ENCODE assay signal across 8 cellular contexts in genomic region chr12:64696065-64696741, GRCh38.
A peak's percentile ranks its signal among the peaks of the same experiment; 100 is the strongest.
DNase-seq lines count a peak whose midpoint lies in the region; ATAC-seq and TF ChIP-seq lines count a peak whose summit lies in the region.

No MANE protein-coding gene starts in this region.

- no peak overlapping the region for H3K4me3 ChIP-seq in endodermal cell (ENCODE audit: low read length)

- WGBS in endodermal cell (ENCODE audit: insufficient coverage in 1 of 2, insufficient read length in 1 of 2), 2 experiments = 60 to 95% methylated on average over 1 of the region's 1 CpG

- H3K4me3 Mint-ChIP-seq in endodermal cell = no peak overlapping the region
- no peak overlapping the region for H3K4me3 Mint-ChIP-seq in osteocyte (ENCODE audit: unreplicated experiment)

- no peak overlapping the region for H3K9ac ChIP-seq in endodermal cell (ENCODE audit: extremely low read depth, low read length, poor library complexity, severe bottlenecking)

- H3K27ac ChIP-seq in endodermal cell (ENCODE audit: low read depth, low read length) = no peak overlapping the region

- TF ChIP-seq CTCF in endodermal cell (conservative IDR thresholded peaks at IDR 0.05) (peak; percentile 51), osteocyte (IDR thresholded peaks at IDR 0.05) (peak; percentile 67)

- H3K27me3 Mint-ChIP-seq in endodermal cell (ENCODE audit: insufficient read depth) = no peaks in the 10 kb centered on the region
- no peaks in the 10 kb centered on the region for H3K27me3 Mint-ChIP-seq in osteocyte (ENCODE audit: unreplicated experiment)

- peaks cover 37% of the 10 kb centered on the region for H3K36me3 ChIP-seq in endodermal cell (ENCODE audit: control insufficient read depth, insufficient read depth, low read length)

- no peaks in the 10 kb centered on the region for H3K9me3 ChIP-seq in endodermal cell (ENCODE audit: control insufficient read depth, low read length)

- peak; percentile 34 for DNase-seq in NCI-H82 (lab: John Stamatoyannopoulos, UW)
- DNase-seq in NCI-H82 treated with DMSO at 0.1 percent for 48 hours (lab: John Stamatoyannopoulos, UW; ENCODE audit: unreplicated experiment) = no peak
- DNase-seq in NCI-H2227 treated with DMSO at 0.1 percent for 48 hours (lab: John Stamatoyannopoulos, UW) = peak; percentile 14
- no peak for DNase-seq in endodermal cell
- no peak for DNase-seq in osteocyte (ENCODE audit: extremely low spot score, unreplicated experiment)
- no peak for DNase-seq in anterior cingulate cortex (lab: John Stamatoyannopoulos, UW)

- no peak overlapping the region for H3K27ac Mint-ChIP-seq in endodermal cell
- no peak overlapping the region for H3K27ac Mint-ChIP-seq in osteocyte (ENCODE audit: unreplicated experiment)

- peaks cover 39% of the 10 kb centered on the region for H3K4me1 Mint-ChIP-seq in endodermal cell
- peaks cover 33% of the 10 kb centered on the region for H3K4me1 Mint-ChIP-seq in osteocyte (ENCODE audit: unreplicated experiment)

- no peak for ATAC-seq in activated CD4-positive, CD25-positive, alpha-beta regulatory T cell treated with anti-CD3 and anti-CD28 coated beads, Interleukin-2, amount 50 U/mL, for 24 hours
- ATAC-seq in HG03521 (IDR thresholded peaks at IDR 0.05; ENCODE audit: unreplicated experiment) = no peak

- H3K27me3 ChIP-seq in endodermal cell (ENCODE audit: control insufficient read depth, insufficient read depth, low read length, poor library complexity, severe bottlenecking) = no peaks in the 10 kb centered on the region

- H3K4me1 ChIP-seq in endodermal cell (ENCODE audit: control insufficient read depth, insufficient read depth, low read length) = peaks cover 3% of the 10 kb centered on the region

- H3K9me3 Mint-ChIP-seq in endodermal cell = no peaks in the 10 kb centered on the region
- no peaks in the 10 kb centered on the region for H3K9me3 Mint-ChIP-seq in osteocyte (ENCODE audit: unreplicated experiment)

- H3K36me3 Mint-ChIP-seq in endodermal cell (ENCODE audit: low read depth) = peaks cover 42% of the 10 kb centered on the region
- H3K36me3 Mint-ChIP-seq in osteocyte (ENCODE audit: unreplicated experiment) = peaks cover 26% of the 10 kb centered on the region

Comparison
In these comparisons a context has a peak if more than half of its experiments do, and no peak if none do; other contexts are left out.
1. DNase-seq: peak in NCI-H82 (single experiment) and NCI-H2227 treated with DMSO at 0.1 percent for 48 hours (single experiment); none in NCI-H82 treated with DMSO at 0.1 percent for 48 hours (single experiment), endodermal cell (single experiment), osteocyte (single experiment) and anterior cingulate cortex (0 of 58).